ENCODE assay signal across 9 cellular contexts in the genomic region with DNA sequence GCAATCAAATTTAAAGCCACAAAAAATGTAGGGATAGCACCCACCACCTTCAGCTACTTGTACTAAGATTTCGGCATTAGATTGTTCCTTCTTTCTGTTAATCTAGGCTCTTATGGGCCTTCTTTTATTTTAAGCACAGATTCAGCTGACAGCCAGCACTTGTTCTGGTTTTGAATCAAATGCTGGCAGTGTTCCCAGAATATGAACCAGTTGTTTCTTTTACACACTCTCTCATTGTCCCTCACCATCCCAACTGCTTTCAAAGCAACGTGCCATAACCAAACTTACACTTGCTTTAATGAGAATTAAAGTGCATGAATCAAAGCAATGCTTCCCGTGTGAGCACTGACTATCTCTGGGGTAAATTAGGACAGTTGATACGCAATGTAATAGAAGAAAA.
DNase-seq lines count a peak whose midpoint lies in the region; ATAC-seq and TF ChIP-seq lines count a peak whose summit lies in the region.
"Had no signal": no experiment of that assay in that cellular context is flagged by ENCODE, and none has a peak within 500 bp of the region (broad histone marks: within the 10 kb centered on the region; RNA-seq: fewer than 3 reads in every experiment).

No MANE protein-coding gene starts in this region.

- H3K4me3 ChIP-seq in upper lobe of right lung = no peak overlapping the region
- H3K4me3 ChIP-seq in lower leg skin (ENCODE audit: low read depth, poor library complexity, severe bottlenecking) = no peak overlapping the region

- no peak for TF ChIP-seq POLR2A in lower leg skin (IDR thresholded peaks at IDR 0.05)

- H3K9me3 ChIP-seq in upper lobe of right lung = no peaks in the 10 kb centered on the region

- DNase-seq in C1 segment of cervical spinal cord (lab: John Stamatoyannopoulos, UW) (peak in 8 of 14 donors; percentile 3 to 45 (median 7)), NCI-H1694 (lab: John Stamatoyannopoulos, UW) (peak; percentile 72), left colon (no peak), upper lobe of right lung (no peak), lower leg skin (ENCODE audit: low spot score in 2 of 2) (no peak)
- no peak for DNase-seq in effector memory CD8-positive, alpha-beta T cell
- DNase-seq: nephron progenitor cell had no signal

- H3K27me3 ChIP-seq in upper lobe of right lung = no peaks in the 10 kb centered on the region

- H3K4me1 Mint-ChIP-seq in brain = peaks cover 64% of the 10 kb centered on the region
- H3K4me1 Mint-ChIP-seq in effector memory CD8-positive, alpha-beta T cell (ENCODE audit: low read depth in 2 of 2) = no peaks in the 10 kb centered on the region
- H3K4me1 Mint-ChIP-seq: nephron progenitor cell had no signal

- peak overlapping the region; percentile 20 to 93 (median 81) for H3K27ac Mint-ChIP-seq in brain
- H3K27ac Mint-ChIP-seq in effector memory CD8-positive, alpha-beta T cell = no peak overlapping the region
- H3K27ac Mint-ChIP-seq: nephron progenitor cell had no signal

- H3K9me3 Mint-ChIP-seq in brain = peaks cover 0 to 4% (median 2%) of the 10 kb centered on the region in 5 experiments
- H3K9me3 Mint-ChIP-seq in effector memory CD8-positive, alpha-beta T cell = peaks cover 4 to 8% of the 10 kb centered on the region in 2 donors
- H3K9me3 Mint-ChIP-seq: nephron progenitor cell had no signal

- H3K36me3 ChIP-seq in upper lobe of right lung = no peaks in the 10 kb centered on the region

- H3K4me1 ChIP-seq in upper lobe of right lung = no peaks in the 10 kb centered on the region

- intact Hi-C loops in left colon (cut with DNase I, micrococcal nuclease) (no loop called here), upper lobe of right lung (cut with DNase I) (no loop called here), lower leg skin (cut with DNase I; ENCODE audit: low total_unique reads) (no loop called here)

- no peak for TF ChIP-seq CTCF in brain (conservative IDR thresholded peaks at IDR 0.05)
- no peak for TF ChIP-seq CTCF in upper lobe of right lung (IDR thresholded peaks at IDR 0.05)
- TF ChIP-seq CTCF in lower leg skin (IDR thresholded peaks at IDR 0.05) = no peak

- H3K36me3 Mint-ChIP-seq in brain = no peaks in the 10 kb centered on the region
- H3K36me3 Mint-ChIP-seq in effector memory CD8-positive, alpha-beta T cell (ENCODE audit: insufficient read depth) = no peaks in the 10 kb centered on the region

- H3K27ac ChIP-seq in upper lobe of right lung = no peak overlapping the region

- H3K4me3 Mint-ChIP-seq in brain = peak overlapping the region in 4 of 5 experiments; percentile 23 to 42 (median 26)
- no peak overlapping the region for H3K4me3 Mint-ChIP-seq in effector memory CD8-positive, alpha-beta T cell
- H3K4me3 Mint-ChIP-seq: nephron progenitor cell had no signal

- ATAC-seq in left colon (peak; percentile 28), upper lobe of right lung (no peak), HG03432 (IDR thresholded peaks at IDR 0.05; ENCODE audit: unreplicated experiment) (no peak)
- ATAC-seq in effector memory CD8-positive, alpha-beta T cell (replicated peaks) = no peak

- 31 to 34% methylated on average over 4 of the region's 4 CpGs for WGBS in lower leg skin, 2 donors

- H3K27me3 Mint-ChIP-seq in brain = peaks cover 4% of the 10 kb centered on the region
- H3K27me3 Mint-ChIP-seq in effector memory CD8-positive, alpha-beta T cell = no peaks in the 10 kb centered on the region

Comparison
In these comparisons a context has a peak if more than half of its experiments do, and no peak if none do; other contexts are left out.
1. DNase-seq: peak in C1 segment of cervical spinal cord (8 of 14) and NCI-H1694 (single experiment); none in left colon (0 of 2), effector memory CD8-positive, alpha-beta T cell (0 of 3), upper lobe of right lung (single experiment) and lower leg skin (0 of 2).
2. H3K27ac Mint-ChIP-seq: peak in brain (5 of 5); none in effector memory CD8-positive, alpha-beta T cell (0 of 2).
3. H3K4me3 Mint-ChIP-seq: peak in brain (4 of 5); none in effector memory CD8-positive, alpha-beta T cell (0 of 2).